ENCODE assay signal across 21 cellular contexts in genomic region chr9:109159583-109159982, GRCh38. TPM values are rescaled to one million over a fixed set of nuclear protein-coding genes. Genes with fewer than 3 reads are reported as not detected.
"Had no signal": no experiment of that assay in that cellular context is flagged by ENCODE, and none has a peak within 500 bp of the region (broad histone marks: within the 10 kb centered on the region; RNA-seq: fewer than 3 reads in every experiment).

No MANE protein-coding gene starts in this region.

- DNase-seq: Karpas-422, KG1, MG63, NCI-H1092 treated with DMSO at 0.1 percent for 48 hours, NCI-H1436, NCI-H187, NCI-H2029, NCI-H2081 treated with DMSO at 0.1 percent for 48 hours, NCI-H2171, NCI-H226, NCI-H446, NCI-H510A, NCI-H524 treated with DMSO at 0.1 percent for 48 hours, NCI-H69, NCI-H774, Right ventricle myocardium superior, RPMI8226, SIG-M5 had no signal

- H3K4me1 ChIP-seq: SJSA1 had no signal

- H3K27ac ChIP-seq: SJSA1, SK-N-MC had no signal

- H3K4me3 ChIP-seq: MG63, SJSA1, SK-N-MC had no signal

- H3K36me3 ChIP-seq: MG63, SJSA1 had no signal

- H3K27me3 ChIP-seq: MG63 had no signal

- H3K9me3 ChIP-seq: MG63, SJSA1 had no signal

RNA-seq across cellular contexts. Expression of gene FRRS1L, which starts 7.5 kb away (rescaled TPM):
- total RNA-seq: HT1080, SJSA1 had no signal
